In the genomic region with DNA sequence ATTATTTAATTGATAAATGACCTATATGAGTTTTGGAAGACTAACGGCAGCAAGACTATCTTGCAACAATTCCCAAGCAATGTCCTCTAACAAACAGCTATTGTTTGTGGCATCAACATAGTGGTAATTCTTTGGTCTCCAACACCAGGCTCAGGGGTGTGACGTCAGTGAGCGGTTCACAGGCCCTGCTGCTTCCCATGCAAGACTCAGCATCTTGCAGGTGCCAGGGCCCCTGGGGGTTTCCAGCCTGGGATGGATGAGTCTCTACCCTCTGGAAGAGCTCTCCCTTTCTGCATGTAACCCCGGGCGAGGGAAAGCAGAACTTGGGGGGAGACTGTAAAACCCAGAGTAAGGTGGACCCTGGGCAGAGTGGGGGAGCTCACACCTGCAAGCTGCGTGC, we compare ENCODE assay signal across 1 cellular context.
TF ChIP-seq lines count a peak whose summit lies in the region.

No MANE protein-coding gene starts in this region.

TF ChIP-seq in HepG2, 621 proteins besides CTCF, POLR2A, EP300 and RAD21:
- no peak for TF ChIP-seq ZNF609 (CRISPR knock-in tag; IDR thresholded peaks at IDR 0.05; ENCODE audit: borderline replicate concordance)
- TF ChIP-seq CREB1 (IDR thresholded peaks at IDR 0.05): peak; percentile 87
- no peak for TF ChIP-seq CREB1 (CRISPR knock-in tag; IDR thresholded peaks at IDR 0.05)
